Comparison of ENCODE assay signal across 8 cellular contexts in genomic region chr13:49936085-49936942, GRCh38. TPM values are rescaled to one million over a fixed set of nuclear protein-coding genes. Genes with fewer than 3 reads are reported as not detected.
DNase-seq lines count a peak whose midpoint lies in the region; ATAC-seq and TF ChIP-seq lines count a peak whose summit lies in the region.

Gene SPRYD7 (minus strand): TSS chr13:49936340. CDS start chr13:49936235, 105 bp downstream.

- H3K4me3 Mint-ChIP-seq in activated B cell treated with CpG ODN at 0.5 μM for 24 hours = peak within 1 kb of the TSS; percentile 97

- ATAC-seq in GM19025 (IDR thresholded peaks at IDR 0.05; ENCODE audit: low read depth, unreplicated experiment) (peak; percentile 97), HG03280 (IDR thresholded peaks at IDR 0.05; ENCODE audit: unreplicated experiment) (peak; percentile 99), activated B cell treated with CpG ODN at 0.5 μM for 24 hours (ENCODE audit: low read depth) (peak; percentile 98)

- peaks cover 9% of the 10 kb centered on the region for H3K36me3 Mint-ChIP-seq in activated B cell treated with CpG ODN at 0.5 μM for 24 hours (ENCODE audit: low read depth)

- whole genome bisulfite sequencing in spleen, 5 donors = 0 to 1% (median 0%) methylated on average over 36 to 65 of the region's 65 CpGs

- H3K36me3 ChIP-seq in spleen = no peaks in the 10 kb centered on the region

- peak within 1 kb of the TSS; percentile 81 to 91 (median 88) for H3K27ac ChIP-seq in spleen

- peak in 1 of 3 donors; percentile 32 for TF ChIP-seq POLR2A in spleen (IDR thresholded peaks at IDR 0.05)

- H3K9me3 Mint-ChIP-seq in activated B cell treated with CpG ODN at 0.5 μM for 24 hours = no peaks in the 10 kb centered on the region

- CTCF ChIA-PET in activated B cell treated with CpG ODN at 0.5 μM for 24 hours (lab: Charles Lee) = interaction anchor here (0.6 to 1.9 kb wide), 9 partner anchors 10 to 980 kb away, joined by 3 to 12 read pairs (median 4); no protein-coding TSS in a partner anchor

- DNase-seq in AML-193 (lab: John Stamatoyannopoulos, UW) (peak; percentile 71 to 79), NCI-H226 (peak; percentile 96), activated B cell treated with CpG ODN at 0.5 μM for 24 hours (peak; percentile 100), iris pigment epithelial cell (ENCODE audit: low read depth) (peak; percentile 99), spleen (peak; percentile 100)
- DNase-seq in central memory CD4-positive, alpha-beta T cell = peak; percentile 90

- H3K9me3 ChIP-seq in spleen = no peaks in the 10 kb centered on the region

- TF ChIP-seq CTCF in activated B cell treated with CpG ODN at 0.5 μM for 24 hours (IDR thresholded peaks at IDR 0.05) (no peak), spleen (IDR thresholded peaks at IDR 0.05 in 8 of 11, conservative IDR thresholded peaks at IDR 0.05 in 3 of 11) (peak; percentile 94 to 99 (median 98))

- no peaks in the 10 kb centered on the region for H3K27me3 Mint-ChIP-seq in activated B cell treated with CpG ODN at 0.5 μM for 24 hours

- peaks cover 32% of the 10 kb centered on the region for H3K4me1 Mint-ChIP-seq in activated B cell treated with CpG ODN at 0.5 μM for 24 hours

- peak within 1 kb of the TSS; percentile 91 for H3K27ac Mint-ChIP-seq in activated B cell treated with CpG ODN at 0.5 μM for 24 hours

- intact Hi-C loops in activated B cell treated with CpG ODN at 0.5 μM for 24 hours (cut with micrococcal nuclease) (loop anchor here (1.0 to 5.0 kb wide), 14 partner anchors 61 to 1866 kb away; partner anchors contain the start of genes CAB39L, DHRS12, EBPL and FNDC3A), spleen (cut with DNase I; ENCODE audit: low total_unique reads) (no loop called here)

- POLR2A ChIA-PET in activated B cell treated with CpG ODN at 0.5 μM for 24 hours (lab: Charles Lee) = interaction anchor here (0.5 to 3.0 kb wide), 27 partner anchors 9 to 1518 kb away, joined by 3 to 21 read pairs (median 4); partner anchors contain the start of genes CAB39L, CDADC1, INTS6 and KPNA3

- H3K4me1 ChIP-seq in spleen = peaks cover 12 to 57% (median 30%) of the 10 kb centered on the region in 6 donors

- peak within 1 kb of the TSS; percentile 44 to 89 (median 82) for H3K4me3 ChIP-seq in spleen

- no peaks in the 10 kb centered on the region for H3K27me3 ChIP-seq in spleen (replicated peaks in 1 of 7)

RNA-seq across cellular contexts. Expression of gene SPRYD7, which starts in this region (rescaled TPM):
- total RNA-seq in activated B cell treated with CpG ODN at 0.5 μM for 24 hours = 3.7 and 4.5 TPM in 2 replicates
- total RNA-seq in spleen = 1 to 10 TPM; 3.5 to 7.7 (median 4.9) TPM
- 1 to 10 TPM; 3.5 to 5.7 (median 3.6) TPM for polyA plus RNA-seq in spleen

Comparison
In these comparisons a context has a peak if more than half of its experiments do, and no peak if none do; other contexts are left out.
1. Peak in every context shown above with its lines: DNase-seq, ATAC-seq, H3K4me3 ChIP-seq and H3K27ac ChIP-seq.